Comparison of ENCODE assay signal across 14 cellular contexts in the genomic region with DNA sequence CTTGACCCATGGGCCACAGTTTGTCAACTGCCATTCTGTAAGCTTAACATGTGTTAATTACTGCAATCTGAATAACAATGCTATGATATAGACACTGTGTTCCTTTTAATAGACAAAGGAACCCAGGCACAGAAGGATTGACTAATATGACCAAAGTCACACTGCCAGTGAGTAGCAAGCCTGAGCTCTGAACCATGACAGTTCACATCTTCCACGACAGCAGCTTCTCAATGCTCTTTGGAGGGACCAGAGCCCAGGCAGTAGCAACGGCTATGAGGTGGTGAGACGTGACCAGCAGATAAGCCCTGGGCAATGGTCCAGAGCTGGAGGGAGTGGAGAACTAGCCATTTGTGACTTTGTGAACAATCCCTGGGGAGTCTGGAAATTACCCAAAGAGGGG. TPM values are rescaled to one million over a fixed set of nuclear protein-coding genes. Genes with fewer than 3 reads are reported as not detected.
DNase-seq lines count a peak whose midpoint lies in the region; ATAC-seq and TF ChIP-seq lines count a peak whose summit lies in the region.
"Had no signal": no experiment of that assay in that cellular context is flagged by ENCODE, and none has a peak within 500 bp of the region (broad histone marks: within the 10 kb centered on the region; RNA-seq: fewer than 3 reads in every experiment).

No MANE protein-coding gene starts in this region.

- H3K27ac ChIP-seq in BLaER1, result no peak overlapping the region
- no peak overlapping the region for H3K27ac ChIP-seq in effector memory CD4-positive, alpha-beta T cell (ENCODE audit: insufficient read depth, low read length, poor library complexity, severe bottlenecking)
- H3K27ac ChIP-seq: KMS-11, lower lobe of right lung, WERI-Rb-1 had no signal

- H3K4me1 ChIP-seq in BLaER1, result peaks cover 20% of the 10 kb centered on the region
- no peaks in the 10 kb centered on the region for H3K4me1 ChIP-seq in effector memory CD4-positive, alpha-beta T cell (ENCODE audit: control insufficient read depth, insufficient read depth, low read length, poor library complexity, severe bottlenecking)
- H3K4me1 ChIP-seq: lower lobe of right lung had no signal

- no peak for TF ChIP-seq CTCF in choroid plexus epithelial cell (conservative IDR thresholded peaks at IDR 0.05; ENCODE audit: low read depth, low read length)

- H3K4me3 ChIP-seq in BLaER1 (no peak overlapping the region), choroid plexus epithelial cell (ENCODE audit: low read depth, low read length) (no peak overlapping the region)
- H3K4me3 ChIP-seq in effector memory CD4-positive, alpha-beta T cell (ENCODE audit: insufficient read depth, low read depth, low read length, poor library complexity, severe bottlenecking), result no peak overlapping the region
- H3K4me3 ChIP-seq: lower lobe of right lung had no signal

- DNase-seq in OCI-M1 (lab: John Stamatoyannopoulos, UW), result peak; percentile 56
- peak; percentile 46 for DNase-seq in choroid plexus epithelial cell (ENCODE audit: low read depth)
- peak; percentile 69 for DNase-seq in mucosa of gallbladder (ENCODE audit: low spot score)
- DNase-seq in effector memory CD4-positive, alpha-beta T cell, result no peak
- DNase-seq in stimulated activated CD4-positive, alpha-beta T cell treated with anti-CD3 and anti-CD28 coated beads, Interleukin-4, amount 100 ng/mL, for 1 hour, result no peak
- DNase-seq: activated naive CD4-positive, alpha-beta T cell; lower lobe of right lung; stimulated activated naive CD8-positive, alpha-beta T cell treated with anti-CD3 and anti-CD28 coated beads, Interleukin-15, Interleukin-2, amounts not matched to agents 100 U/mL and 50 U/mL, for 24 hours; WERI-Rb-1 had no signal

- no peaks in the 10 kb centered on the region for H3K27me3 ChIP-seq in BLaER1
- H3K27me3 ChIP-seq in effector memory CD4-positive, alpha-beta T cell (replicated peaks; ENCODE audit: control insufficient read depth, insufficient read depth, low read length, poor library complexity, severe bottlenecking), result no peaks in the 10 kb centered on the region

- H4K20me1 ChIP-seq in BLaER1, result no peaks in the 10 kb centered on the region

- no peak overlapping the region for H3K9ac ChIP-seq in BLaER1
- H3K9ac ChIP-seq: KMS-11 had no signal

- no peaks in the 10 kb centered on the region for H3K36me3 ChIP-seq in BLaER1
- no peaks in the 10 kb centered on the region for H3K36me3 ChIP-seq in effector memory CD4-positive, alpha-beta T cell (ENCODE audit: control insufficient read depth, insufficient read depth, low read length)
- H3K36me3 ChIP-seq: lower lobe of right lung, WERI-Rb-1 had no signal

- no peaks in the 10 kb centered on the region for H3K9me3 ChIP-seq in BLaER1
- H3K9me3 ChIP-seq in effector memory CD4-positive, alpha-beta T cell (ENCODE audit: control insufficient read depth, low read length), result no peaks in the 10 kb centered on the region
- H3K9me3 ChIP-seq: lower lobe of right lung had no signal

- peak overlapping the region; percentile 47 for H3K4me2 ChIP-seq in BLaER1
- H3K4me2 ChIP-seq: KMS-11 had no signal

- ATAC-seq in HG02571 (IDR thresholded peaks at IDR 0.05; ENCODE audit: unreplicated experiment) (no peak), HG02798 (IDR thresholded peaks at IDR 0.05; ENCODE audit: poor library complexity, unreplicated experiment) (no peak)
- ATAC-seq: esophagus mucosa; lower lobe of right lung; stimulated activated naive CD8-positive, alpha-beta T cell treated with anti-CD3 and anti-CD28 coated beads, Interleukin-15, Interleukin-2, amounts not matched to agents 100 U/mL and 50 U/mL, for 24 hours had no signal

RNA-seq across cellular contexts. Expression of a gene that starts 19.4 kb away (rescaled TPM):
- 20.5 TPM for total RNA-seq in mucosa of gallbladder

Comparison
In these comparisons a context has a peak if more than half of its experiments do, and no peak if none do; other contexts are left out.
1. DNase-seq: peak in OCI-M1 (single experiment), choroid plexus epithelial cell (single experiment) and mucosa of gallbladder (single experiment); none in effector memory CD4-positive, alpha-beta T cell (0 of 3) and stimulated activated CD4-positive, alpha-beta T cell treated with anti-CD3 and anti-CD28 coated beads, Interleukin-4, amount 100 ng/mL, for 1 hour (single experiment).